24 cellular contexts compared by ENCODE assay signal in genomic region chr12:69514845-69515244, GRCh38.
"Had no signal": no experiment of that assay in that cellular context is flagged by ENCODE, and none has a peak within 500 bp of the region (broad histone marks: within the 10 kb centered on the region; RNA-seq: fewer than 3 reads in every experiment).

No MANE protein-coding gene starts in this region.

- H3K4me3 Mint-ChIP-seq: activated CD8-positive, alpha-beta T cell treated with anti-CD3 and anti-CD28 coated beads, Interleukin-2, amount 10 ng/mL, durations not matched to agents 7 days and 5 days; activated naive CD4-positive, alpha-beta T cell treated with anti-CD3 and anti-CD28 coated beads, Interleukin-2, amount 50 U/mL, for 24 hours; activated T-cell treated with anti-CD3 and anti-CD28 coated beads, Interleukin-2, amount 50 U/mL, for 4 hours; memory B cell; type B pancreatic cell had no signal

- DNase-seq: activated CD4-positive, alpha-beta T cell treated with anti-CD3 and anti-CD28 coated beads, Interleukin-2, amount 50 U/mL, for 1 hour; activated CD8-positive, alpha-beta memory T cell treated with anti-CD3 and anti-CD28 coated beads, Interleukin-2, amount 50 U/mL, for 4 hours; activated CD8-positive, alpha-beta T cell treated with anti-CD3 and anti-CD28 coated beads, Interleukin-2, amount 10 ng/mL, durations not matched to agents 7 days and 5 days; activated effector memory CD4-positive, alpha-beta T cell treated with Interleukin-2 at 50 U/mL for 16 hours; activated T-cell treated with anti-CD3 and anti-CD28 coated beads, Interleukin-2, amount 50 U/mL, for 4 hours; aorta; brain microvascular endothelial cell; central memory CD4-positive, alpha-beta T cell; colonic mucosa; dorsolateral prefrontal cortex; gastrocnemius medialis; head of caudate nucleus; hypothalamus; islet precursor cell; left cardiac atrium; mucosa of descending colon; ovary; spleen; stimulated activated CD4-positive, alpha-beta T cell treated with anti-CD3 and anti-CD28 coated beads, Interleukin-4, amount 100 ng/mL, for 1 hour; stimulated activated naive CD4-positive, alpha-beta T cell had no signal

- ATAC-seq: activated CD4-positive, CD25-positive, alpha-beta regulatory T cell treated with anti-CD3 and anti-CD28 coated beads, Interleukin-2, amount 50 U/mL, for 24 hours; activated CD8-positive, alpha-beta T cell treated with anti-CD3 and anti-CD28 coated beads, Interleukin-2, amount 10 ng/mL, durations not matched to agents 7 days and 5 days; activated T-cell treated with anti-CD3 and anti-CD28 coated beads, Interleukin-2, amount 50 U/mL, for 4 hours; gastrocnemius medialis; left cardiac atrium; mucosa of descending colon had no signal

- H3K27me3 Mint-ChIP-seq: activated naive CD4-positive, alpha-beta T cell treated with anti-CD3 and anti-CD28 coated beads, Interleukin-2, amount 50 U/mL, for 24 hours; memory B cell; type B pancreatic cell had no signal

- H3K9me3 Mint-ChIP-seq: activated naive CD4-positive, alpha-beta T cell treated with anti-CD3 and anti-CD28 coated beads, Interleukin-2, amount 50 U/mL, for 24 hours; activated T-cell treated with anti-CD3 and anti-CD28 coated beads, Interleukin-2, amount 50 U/mL, for 4 hours; memory B cell had no signal

- H3K27ac Mint-ChIP-seq: activated CD8-positive, alpha-beta T cell treated with anti-CD3 and anti-CD28 coated beads, Interleukin-2, amount 10 ng/mL, durations not matched to agents 7 days and 5 days; activated naive CD4-positive, alpha-beta T cell treated with anti-CD3 and anti-CD28 coated beads, Interleukin-2, amount 50 U/mL, for 24 hours; memory B cell had no signal
